In genomic region chr16:67758006-67758405, GRCh38 we compare ENCODE assay signal across 36 cellular contexts.
"Had no signal": no experiment of that assay in that cellular context is flagged by ENCODE, and none has a peak within 500 bp of the region (broad histone marks: within the 10 kb centered on the region; RNA-seq: fewer than 3 reads in every experiment).

No MANE protein-coding gene starts in this region.

- DNase-seq: activated CD4-positive, alpha-beta memory T cell treated with anti-CD3 and anti-CD28 coated beads for 36 hours; activated CD4-positive, alpha-beta T cell treated with anti-CD3 and anti-CD28 coated beads for 36 hours; activated CD4-positive, alpha-beta T cell treated with anti-CD3 and anti-CD28 coated beads, Interleukin-2, amount 10 ng/mL, durations not matched to agents 24 days and 14 days; activated CD4-positive, CD25-positive, alpha-beta regulatory T cell; activated CD4-positive, CD25-positive, alpha-beta regulatory T cell treated with anti-CD3 and anti-CD28 coated beads, Interleukin-2, amount 50 U/mL, for 72 hours; activated CD8-positive, alpha-beta memory T cell treated with anti-CD3 and anti-CD28 coated beads, Interleukin-2, amount 50 U/mL, for 48 hours; activated CD8-positive, alpha-beta T cell treated with anti-CD3 and anti-CD28 coated beads, Interleukin-2, amount 10 ng/mL, durations not matched to agents 7 days and 5 days; activated effector memory CD4-positive, alpha-beta T cell treated with anti-CD3 and anti-CD28 coated beads, Interleukin-2, amount 50 U/mL, for 16 hours; activated naive CD4-positive, alpha-beta T cell treated with anti-CD3 and anti-CD28 coated beads for 36 hours; activated naive CD8-positive, alpha-beta T cell treated with anti-CD3 and anti-CD28 coated beads for 36 hours; activated naive CD8-positive, alpha-beta T cell treated with anti-CD3 and anti-CD28 coated beads, Interleukin-2, amount 50 U/mL, for 24 hours; activated T-cell treated with anti-CD3 and anti-CD28 coated beads for 4 hours; activated T-cell treated with anti-CD3 and anti-CD28 coated beads, Interleukin-2, amount 50 U/mL, for 48 hours; adrenal gland; amygdala; aorta; body of pancreas; effector memory CD4-positive, alpha-beta T cell; erythroblast; foreskin keratinocyte; gastrocnemius medialis; glutamatergic neuron; heart left ventricle; SW 1271; T-cell; T1000 had no signal

- ATAC-seq: activated CD4-positive, alpha-beta T cell treated with anti-CD3 and anti-CD28 coated beads for 36 hours; activated CD8-positive, alpha-beta T cell treated with anti-CD3 and anti-CD28 coated beads, Interleukin-2, amount 10 ng/mL, durations not matched to agents 7 days and 5 days; activated naive CD8-positive, alpha-beta T cell treated with anti-CD3 and anti-CD28 coated beads, Interleukin-2, amount 50 U/mL, for 24 hours; body of pancreas; foreskin keratinocyte; gastrocnemius medialis; heart left ventricle; T-cell had no signal

- H3K27me3 Mint-ChIP-seq: activated CD4-positive, alpha-beta memory T cell treated with anti-CD3 and anti-CD28 coated beads for 36 hours; activated CD4-positive, alpha-beta T cell treated with anti-CD3 and anti-CD28 coated beads for 36 hours; activated CD4-positive, alpha-beta T cell treated with anti-CD3 and anti-CD28 coated beads, Interleukin-2, amount 10 ng/mL, durations not matched to agents 24 days and 14 days; activated naive CD4-positive, alpha-beta T cell treated with anti-CD3 and anti-CD28 coated beads, Interleukin-2, amount 50 U/mL, for 24 hours; activated naive CD8-positive, alpha-beta T cell treated with anti-CD3 and anti-CD28 coated beads for 36 hours; activated naive CD8-positive, alpha-beta T cell treated with anti-CD3 and anti-CD28 coated beads, Interleukin-2, amount 50 U/mL, for 24 hours; central memory CD8-positive, alpha-beta T cell; dendritic cell treated with granulocyte-macrophage colony-stimulating factor and Interleukin-4, amounts not matched to agents 40 ng/mL and 50 ng/mL, for 4 days; T-cell had no signal

- H3K4me3 Mint-ChIP-seq: activated CD4-positive, alpha-beta memory T cell treated with anti-CD3 and anti-CD28 coated beads for 36 hours; activated CD4-positive, alpha-beta T cell treated with anti-CD3 and anti-CD28 coated beads for 36 hours; activated CD4-positive, alpha-beta T cell treated with anti-CD3 and anti-CD28 coated beads, Interleukin-2, amount 10 ng/mL, durations not matched to agents 24 days and 14 days; activated CD8-positive, alpha-beta T cell treated with anti-CD3 and anti-CD28 coated beads, Interleukin-2, amount 10 ng/mL, durations not matched to agents 7 days and 5 days; activated naive CD4-positive, alpha-beta T cell treated with anti-CD3 and anti-CD28 coated beads for 36 hours; activated naive CD4-positive, alpha-beta T cell treated with anti-CD3 and anti-CD28 coated beads, Interleukin-2, amount 50 U/mL, for 24 hours; activated naive CD8-positive, alpha-beta T cell treated with anti-CD3 and anti-CD28 coated beads for 36 hours; activated naive CD8-positive, alpha-beta T cell treated with anti-CD3 and anti-CD28 coated beads, Interleukin-2, amount 50 U/mL, for 24 hours; activated T-helper 1 cell treated with anti-CD3 and anti-CD28 coated beads, Interleukin-12 subunit alpha, Interleukin-12 subunit beta, Interleukin-2, Interleukin-4 antibody, amounts not matched to agents 30 ng/mL and 10 ng/mL and 1 ng/mL, durations not matched to agents 14 hours and 24 hours and 36 hours; central memory CD8-positive, alpha-beta T cell; dendritic cell treated with granulocyte-macrophage colony-stimulating factor and Interleukin-4, amounts not matched to agents 40 ng/mL and 50 ng/mL, for 4 days; T-cell; T-helper 1 cell treated with Interleukin-12 subunit alpha and Interleukin-12 subunit beta and Interleukin-4 antibody, amounts not matched to agents 30 μg/mL and 1 μg/mL, for 36 hours; T-helper 2 cell treated with Interferon-gamma antibody and Interleukin-4, amounts not matched to agents 5 μg/mL and 100 μg/mL, for 36 hours had no signal

- H3K27ac ChIP-seq: adrenal gland, body of pancreas, cardiac muscle cell, coronary artery, esophagus muscularis mucosa, foreskin keratinocyte, heart left ventricle had no signal

- H3K27ac Mint-ChIP-seq: activated CD4-positive, alpha-beta memory T cell treated with anti-CD3 and anti-CD28 coated beads for 36 hours; activated CD4-positive, alpha-beta T cell treated with anti-CD3 and anti-CD28 coated beads for 36 hours; activated CD4-positive, alpha-beta T cell treated with anti-CD3 and anti-CD28 coated beads, Interleukin-2, amount 10 ng/mL, durations not matched to agents 24 days and 14 days; activated CD8-positive, alpha-beta T cell treated with anti-CD3 and anti-CD28 coated beads, Interleukin-2, amount 10 ng/mL, durations not matched to agents 7 days and 5 days; activated naive CD4-positive, alpha-beta T cell treated with anti-CD3 and anti-CD28 coated beads for 36 hours; activated naive CD4-positive, alpha-beta T cell treated with anti-CD3 and anti-CD28 coated beads, Interleukin-2, amount 50 U/mL, for 24 hours; activated naive CD8-positive, alpha-beta T cell treated with anti-CD3 and anti-CD28 coated beads for 36 hours; activated naive CD8-positive, alpha-beta T cell treated with anti-CD3 and anti-CD28 coated beads, Interleukin-2, amount 50 U/mL, for 24 hours; activated T-helper 1 cell treated with anti-CD3 and anti-CD28 coated beads, Interleukin-12 subunit alpha, Interleukin-12 subunit beta, Interleukin-2, Interleukin-4 antibody, amounts not matched to agents 30 ng/mL and 10 ng/mL and 1 ng/mL, durations not matched to agents 14 hours and 24 hours and 36 hours; activated T-helper 2 cell treated with anti-CD3 and anti-CD28 coated beads, Interferon-gamma antibody, Interleukin-2, Interleukin-4, amounts not matched to agents 10 μg/mL and 5 μg/mL and 100 μg/mL, durations not matched to agents 14 hours and 24 hours and 36 hours; dendritic cell treated with granulocyte-macrophage colony-stimulating factor and Interleukin-4, amounts not matched to agents 40 ng/mL and 50 ng/mL, for 4 days; T-cell; T-helper 1 cell treated with Interleukin-12 subunit alpha and Interleukin-12 subunit beta and Interleukin-4 antibody, amounts not matched to agents 30 μg/mL and 1 μg/mL, for 36 hours; T-helper 2 cell treated with Interferon-gamma antibody and Interleukin-4, amounts not matched to agents 5 μg/mL and 100 μg/mL, for 36 hours had no signal

- H3K9me3 Mint-ChIP-seq: activated CD4-positive, alpha-beta memory T cell treated with anti-CD3 and anti-CD28 coated beads for 36 hours; activated CD4-positive, alpha-beta T cell treated with anti-CD3 and anti-CD28 coated beads, Interleukin-2, amount 10 ng/mL, durations not matched to agents 24 days and 14 days; activated naive CD4-positive, alpha-beta T cell treated with anti-CD3 and anti-CD28 coated beads for 36 hours; activated naive CD4-positive, alpha-beta T cell treated with anti-CD3 and anti-CD28 coated beads, Interleukin-2, amount 50 U/mL, for 24 hours; activated naive CD8-positive, alpha-beta T cell treated with anti-CD3 and anti-CD28 coated beads for 36 hours; activated naive CD8-positive, alpha-beta T cell treated with anti-CD3 and anti-CD28 coated beads, Interleukin-2, amount 50 U/mL, for 24 hours; activated T-helper 1 cell treated with anti-CD3 and anti-CD28 coated beads, Interleukin-12 subunit alpha, Interleukin-12 subunit beta, Interleukin-2, Interleukin-4 antibody, amounts not matched to agents 30 ng/mL and 10 ng/mL and 1 ng/mL, durations not matched to agents 14 hours and 24 hours and 36 hours; activated T-helper 2 cell treated with anti-CD3 and anti-CD28 coated beads, Interferon-gamma antibody, Interleukin-2, Interleukin-4, amounts not matched to agents 10 μg/mL and 5 μg/mL and 100 μg/mL, durations not matched to agents 14 hours and 24 hours and 36 hours; central memory CD8-positive, alpha-beta T cell; dendritic cell treated with granulocyte-macrophage colony-stimulating factor and Interleukin-4, amounts not matched to agents 40 ng/mL and 50 ng/mL, for 4 days; T-cell; T-helper 1 cell treated with Interleukin-12 subunit alpha and Interleukin-12 subunit beta and Interleukin-4 antibody, amounts not matched to agents 30 μg/mL and 1 μg/mL, for 36 hours; T-helper 2 cell treated with Interferon-gamma antibody and Interleukin-4, amounts not matched to agents 5 μg/mL and 100 μg/mL, for 36 hours had no signal

- H3K36me3 Mint-ChIP-seq: activated CD4-positive, alpha-beta memory T cell treated with anti-CD3 and anti-CD28 coated beads for 36 hours; activated naive CD8-positive, alpha-beta T cell treated with anti-CD3 and anti-CD28 coated beads for 36 hours had no signal
